12 cellular contexts compared by ENCODE assay signal in genomic region chr3:115760722-115761121, GRCh38.
A peak's percentile ranks its signal among the peaks of the same experiment; 100 is the strongest.
DNase-seq lines count a peak whose midpoint lies in the region; ATAC-seq and TF ChIP-seq lines count a peak whose summit lies in the region.
"Had no signal": no experiment of that assay in that cellular context is flagged by ENCODE, and none has a peak within 500 bp of the region (broad histone marks: within the 10 kb centered on the region; RNA-seq: fewer than 3 reads in every experiment).

No MANE protein-coding gene starts in this region.

- H3K18ac ChIP-seq in mesendoderm (ENCODE audit: low read length): no peak overlapping the region

- no peaks in the 10 kb centered on the region for H3K27me3 ChIP-seq in BE2C
- no peaks in the 10 kb centered on the region for H3K27me3 ChIP-seq in mesendoderm (ENCODE audit: insufficient read depth, low read length, poor library complexity)
- H3K27me3 ChIP-seq in hepatocyte: no peaks in the 10 kb centered on the region

- H3K56ac ChIP-seq in mesendoderm (ENCODE audit: low read length): no peak overlapping the region

- no peak overlapping the region for H4K5ac ChIP-seq in mesendoderm (ENCODE audit: low read length)

- no peak overlapping the region for H4K8ac ChIP-seq in mesendoderm (ENCODE audit: low read depth, low read length)

- no peak overlapping the region for H3K4ac ChIP-seq in mesendoderm (ENCODE audit: low read depth, low read length)

- WGBS in mesendoderm (ENCODE audit: extremely low coverage, insufficient coverage, low lambda C conversion rate): no CpG with 5 or more reads among the region's 3 CpGs
- 57% methylated on average over 3 of the region's 3 CpGs for WGBS in hepatocyte (ENCODE audit: low lambda C conversion rate, missing lambda C conversion rate)

- no peak overlapping the region for H3K4me3 Mint-ChIP-seq in natural killer cell treated with Interleukin-12 subunit alpha and Interleukin-12 subunit beta and Interleukin-15 and Interleukin-18, amount 100 ng/mL, for 72 hours

- no peak overlapping the region for H3K27ac Mint-ChIP-seq in natural killer cell treated with Interleukin-12 subunit alpha and Interleukin-12 subunit beta and Interleukin-15 and Interleukin-18, amount 100 ng/mL, for 72 hours

- ATAC-seq in natural killer cell treated with Interleukin-12 subunit alpha and Interleukin-12 subunit beta and Interleukin-15 and Interleukin-18, amount 100 ng/mL, for 72 hours: no peak
- ATAC-seq: K562 had no signal

- TF ChIP-seq CTCF in BE2C (IDR thresholded peaks at IDR 0.05; ENCODE audit: low read depth, low read length) (no peak), hepatocyte (IDR thresholded peaks at IDR 0.05; ENCODE audit: poor library complexity) (no peak)

- no peaks in the 10 kb centered on the region for H3K79me2 ChIP-seq in mesendoderm (ENCODE audit: control insufficient read depth, insufficient read depth, low read length)
- no peaks in the 10 kb centered on the region for H3K79me2 ChIP-seq in hepatocyte

- H3K4me1 ChIP-seq in BE2C: peaks cover 9% of the 10 kb centered on the region; the same call in 1 of the 2 replicates
- no peaks in the 10 kb centered on the region for H3K4me1 ChIP-seq in mesendoderm (ENCODE audit: control insufficient read depth, low read depth, low read length)
- no peaks in the 10 kb centered on the region for H3K4me1 ChIP-seq in hepatocyte (ENCODE audit: insufficient read depth)

- H2BK15ac ChIP-seq in mesendoderm (replicated peaks; ENCODE audit: low read depth): no peak overlapping the region

- H2BK5ac ChIP-seq in mesendoderm (ENCODE audit: low read length): peak overlapping the region; percentile 23

- H2AK5ac ChIP-seq in mesendoderm (ENCODE audit: low read length): no peak overlapping the region

- peaks cover 3 to 18% of the 10 kb centered on the region in 2 donors for H3K27me3 Mint-ChIP-seq in natural killer cell treated with Interleukin-12 subunit alpha and Interleukin-12 subunit beta and Interleukin-15 and Interleukin-18, amount 100 ng/mL, for 72 hours

- no peaks in the 10 kb centered on the region for H3K79me1 ChIP-seq in mesendoderm (ENCODE audit: low read length)

- no peaks in the 10 kb centered on the region for H3K4me1 Mint-ChIP-seq in natural killer cell treated with Interleukin-12 subunit alpha and Interleukin-12 subunit beta and Interleukin-15 and Interleukin-18, amount 100 ng/mL, for 72 hours (ENCODE audit: low read depth in 2 of 2)

- H3K9ac ChIP-seq in mesendoderm (ENCODE audit: low read length): no peak overlapping the region

- H2BK120ac ChIP-seq in mesendoderm (ENCODE audit: low read depth, low read length): no peak overlapping the region

- H3K27ac ChIP-seq in mesendoderm (ENCODE audit: low read depth, low read length): no peak overlapping the region
- no peak overlapping the region for H3K27ac ChIP-seq in hepatocyte
- H3K27ac ChIP-seq: HL-60 had no signal

- H3K4me3 ChIP-seq in BE2C (ENCODE audit: low read depth, low read length) (no peak overlapping the region), mesendoderm (ENCODE audit: low read length) (no peak overlapping the region), hepatocyte (no peak overlapping the region)
- H3K4me3 ChIP-seq: K562 had no signal

- H3K4me2 ChIP-seq in mesendoderm (ENCODE audit: low read length) (no peak overlapping the region), hepatocyte (no peak overlapping the region)

- H3K36me3 Mint-ChIP-seq in natural killer cell treated with Interleukin-12 subunit alpha and Interleukin-12 subunit beta and Interleukin-15 and Interleukin-18, amount 100 ng/mL, for 72 hours: no peaks in the 10 kb centered on the region

- H3K23ac ChIP-seq in mesendoderm (ENCODE audit: low read length): no peak overlapping the region

- H3K9me2 ChIP-seq in hepatocyte (replicated peaks; ENCODE audit: insufficient read depth): no peaks in the 10 kb centered on the region

- no peak overlapping the region for H2AFZ ChIP-seq in hepatocyte

- H3K9me3 ChIP-seq in BE2C (no peaks in the 10 kb centered on the region), hepatocyte (ENCODE audit: low read depth) (no peaks in the 10 kb centered on the region)

- H3K36me3 ChIP-seq in BE2C: no peaks in the 10 kb centered on the region
- H3K36me3 ChIP-seq in mesendoderm (ENCODE audit: control insufficient read depth, insufficient read depth, low read length): no peaks in the 10 kb centered on the region
- no peaks in the 10 kb centered on the region for H3K36me3 ChIP-seq in hepatocyte (replicated peaks; ENCODE audit: insufficient read depth, low read depth)

- DNase-seq in BE2C (peak; percentile 83), NCI-H187 (lab: John Stamatoyannopoulos, UW) (peak; percentile 38 to 55), OCI-M1 (lab: John Stamatoyannopoulos, UW) (peak; percentile 64), mesendoderm (no peak), OCI-M2 (lab: John Stamatoyannopoulos, UW; ENCODE audit: unreplicated experiment) (no peak), hepatocyte (ENCODE audit: low spot score) (no peak)
- DNase-seq in stimulated activated CD4-positive, alpha-beta T cell treated with anti-CD3 and anti-CD28 coated beads, Interleukin-4, amount 100 ng/mL, for 24 hours: no peak
- DNase-seq in natural killer cell treated with Interleukin-12 subunit alpha and Interleukin-12 subunit beta and Interleukin-15 and Interleukin-18, amount 100 ng/mL, for 72 hours (ENCODE audit: low spot score): no peak
- DNase-seq: GF-D8, NCI-H510A treated with DMSO at 0.1 percent for 48 hours had no signal

- no peaks in the 10 kb centered on the region for H4K20me1 ChIP-seq in hepatocyte (ENCODE audit: insufficient read depth, poor library complexity, severe bottlenecking)

- no peaks in the 10 kb centered on the region for H3K9me3 Mint-ChIP-seq in natural killer cell treated with Interleukin-12 subunit alpha and Interleukin-12 subunit beta and Interleukin-15 and Interleukin-18, amount 100 ng/mL, for 72 hours

Comparison
In these comparisons a context has a peak if more than half of its experiments do, and no peak if none do; other contexts are left out.
1. DNase-seq: peak in BE2C (single experiment), NCI-H187 (2 of 2) and OCI-M1 (single experiment); none in mesendoderm (single experiment), OCI-M2 (single experiment), stimulated activated CD4-positive, alpha-beta T cell treated with anti-CD3 and anti-CD28 coated beads, Interleukin-4, amount 100 ng/mL, for 24 hours (single experiment), hepatocyte (single experiment) and natural killer cell treated with Interleukin-12 subunit alpha and Interleukin-12 subunit beta and Interleukin-15 and Interleukin-18, amount 100 ng/mL, for 72 hours (single experiment).